ENCODE assay signal across 8 cellular contexts in the genomic region with DNA sequence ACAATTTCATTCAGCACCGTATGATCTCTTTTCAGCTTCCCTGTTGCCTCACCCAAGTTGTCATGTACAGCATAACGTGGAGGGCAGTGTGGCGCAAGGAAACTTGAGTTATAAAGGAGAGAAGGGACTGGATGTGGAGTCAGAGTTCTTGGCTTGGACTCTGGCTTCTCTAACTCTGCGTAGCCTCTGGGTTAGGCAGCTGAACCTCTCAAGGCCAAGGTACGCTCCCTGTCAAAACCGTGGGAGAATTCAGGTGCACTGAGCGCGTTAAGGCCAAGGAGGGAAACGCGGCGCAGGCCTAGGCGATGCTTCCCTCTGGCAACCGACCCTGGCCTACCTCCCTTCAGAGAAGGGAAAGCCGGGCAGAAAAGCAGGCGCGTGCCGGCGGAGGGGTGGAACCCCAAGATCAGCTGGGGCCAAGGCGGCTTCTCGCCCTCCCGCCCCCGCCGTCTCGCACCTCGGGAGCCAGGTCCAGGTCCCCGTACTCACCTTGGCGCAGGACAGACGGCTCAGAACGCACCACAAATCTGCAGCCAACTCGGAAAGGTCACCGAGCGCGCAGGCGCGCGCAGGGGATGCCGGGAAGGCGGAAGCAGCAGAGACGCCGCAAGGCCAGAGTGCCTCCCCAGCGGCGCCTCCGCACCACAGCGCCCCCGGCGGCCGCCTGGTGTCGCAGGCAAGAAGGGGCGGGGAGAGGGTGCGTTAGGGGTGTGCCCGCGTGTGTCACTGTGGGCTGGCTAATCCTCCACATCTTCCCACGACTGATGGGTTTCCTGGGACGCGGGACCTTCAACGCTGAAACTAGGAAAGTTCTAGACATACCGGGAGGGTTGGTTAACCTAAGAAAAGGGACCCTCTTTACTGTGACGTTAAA. TPM values are rescaled to one million over a fixed set of nuclear protein-coding genes. Genes with fewer than 3 reads are reported as not detected.
DNase-seq lines count a peak whose midpoint lies in the region; ATAC-seq and TF ChIP-seq lines count a peak whose summit lies in the region.

No MANE protein-coding gene starts in this region.

- no peaks in the 10 kb centered on the region for H3K27me3 Mint-ChIP-seq in WTC11 (ENCODE audit: low read depth)

- peaks cover 10 to 73% (median 40%) of the 10 kb centered on the region in 6 donors for H3K4me1 ChIP-seq in spleen

- H3K27ac Mint-ChIP-seq in WTC11, result peak overlapping the region; percentile 80

- H3K27me3 ChIP-seq in spleen (replicated peaks in 1 of 7), result peaks cover 0 to 14% (median 0%) of the 10 kb centered on the region in 7 donors

- H3K4me1 Mint-ChIP-seq in WTC11, result peaks cover 9% of the 10 kb centered on the region

- intact Hi-C loops in spleen (cut with DNase I; ENCODE audit: low total_unique reads), result no loop called here

- POLR2A ChIA-PET in WTC11 (lab: Charles Lee), result no interaction called here

- H3K27ac ChIP-seq in caudate nucleus (ENCODE audit: low read depth, low read length) (peak overlapping the region; percentile 58), spleen (peak overlapping the region; percentile 64 to 91 (median 85))

- no peaks in the 10 kb centered on the region for H3K9me3 ChIP-seq in spleen

- DNase-seq in AG09319 (ENCODE audit: extremely low read depth, low read depth), result peak; percentile 78
- peak; percentile 95 for DNase-seq in NCI-H2227 (lab: John Stamatoyannopoulos, UW; ENCODE audit: unreplicated experiment)
- peak; percentile 92 for DNase-seq in WTC11 (ENCODE audit: low spot score)
- DNase-seq in caudate nucleus (lab: John Stamatoyannopoulos, UW), result peak in 60 of 61 donors; percentile 45 to 96 (median 88)
- peak; percentile 92 for DNase-seq in iris pigment epithelial cell (ENCODE audit: low read depth)
- peak; percentile 99 for DNase-seq in spleen

- TF ChIP-seq POLR2A in spleen (IDR thresholded peaks at IDR 0.05), result no peak

- H3K4me3 Mint-ChIP-seq in WTC11, result peak overlapping the region; percentile 96

- TF ChIP-seq CTCF in AG09319 (IDR thresholded peaks at IDR 0.05; ENCODE audit: low read depth, low read length) (peak; percentile 95), WTC11 (IDR thresholded peaks at IDR 0.05) (peak; percentile 96), spleen (IDR thresholded peaks at IDR 0.05 in 8 of 11, conservative IDR thresholded peaks at IDR 0.05 in 3 of 11) (peak; percentile 92 to 100 (median 99))

- no peaks in the 10 kb centered on the region for H3K36me3 Mint-ChIP-seq in WTC11

- ATAC-seq in GM18909 (IDR thresholded peaks at IDR 0.05; ENCODE audit: poor library complexity, unreplicated experiment), result peak; percentile 93
- ATAC-seq in HG03159 (IDR thresholded peaks at IDR 0.05; ENCODE audit: unreplicated experiment), result peak; percentile 92
- peak; percentile 95 for ATAC-seq in WTC11

- WGBS in spleen, 5 donors, result 0 to 2% (median 1%) methylated on average over 51 to 58 of the region's 58 CpGs

- CTCF ChIA-PET in WTC11 (lab: Charles Lee), result interaction anchor here (0.6 to 5.0 kb wide), 17 partner anchors 10 to 138 kb away, joined by 3 to 43 read pairs (median 4); no protein-coding TSS in a partner anchor

- H3K36me3 ChIP-seq in spleen, result peaks cover 0 to 28% (median 7%) of the 10 kb centered on the region in 6 donors

- no peaks in the 10 kb centered on the region for H3K9me3 Mint-ChIP-seq in WTC11

- H3K4me3 ChIP-seq in spleen, result peak overlapping the region; percentile 75 to 95 (median 92)

TF ChIP-seq in WTC11, 78 proteins besides CTCF, POLR2A, EP300 and RAD21 (continues in another document):
- TF ChIP-seq, protein P1, sequence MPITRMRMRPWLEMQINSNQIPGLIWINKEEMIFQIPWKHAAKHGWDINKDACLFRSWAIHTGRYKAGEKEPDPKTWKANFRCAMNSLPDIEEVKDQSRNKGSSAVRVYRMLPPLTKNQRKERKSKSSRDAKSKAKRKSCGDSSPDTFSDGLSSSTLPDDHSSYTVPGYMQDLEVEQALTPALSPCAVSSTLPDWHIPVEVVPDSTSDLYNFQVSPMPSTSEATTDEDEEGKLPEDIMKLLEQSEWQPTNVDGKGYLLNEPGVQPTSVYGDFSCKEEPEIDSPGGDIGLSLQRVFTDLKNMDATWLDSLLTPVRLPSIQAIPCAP (CRISPR knock-in tag; IDR thresholded peaks at IDR 0.05), result no peak
- TF ChIP-seq TCF7 (CRISPR knock-in tag; IDR thresholded peaks at IDR 0.05; ENCODE audit: low read depth) (peak; percentile 86; the same call in 1 of the 2 replicates), MYBL2 (CRISPR knock-in tag; IDR thresholded peaks at IDR 0.05) (peak; percentile 64; the same call in 1 of the 2 replicates), RORB (CRISPR knock-in tag; IDR thresholded peaks at IDR 0.05) (no peak), NFE2L1 (CRISPR knock-in tag; IDR thresholded peaks at IDR 0.05) (0 out of 2 replicates have a peak, but pooled peaks have one; percentile 54), OVOL2 (CRISPR knock-in tag; IDR thresholded peaks at IDR 0.05; ENCODE audit: borderline replicate concordance) (no peak), KAT7 (CRISPR knock-in tag; IDR thresholded peaks at IDR 0.05; ENCODE audit: borderline replicate concordance) (0 out of 2 replicates have a peak, but pooled peaks have one; percentile 73), NR2C2 (CRISPR knock-in tag; IDR thresholded peaks at IDR 0.05) (no peak), RELA (CRISPR knock-in tag; IDR thresholded peaks at IDR 0.05; ENCODE audit: borderline replicate concordance) (no peak), NFATC4 (CRISPR knock-in tag; IDR thresholded peaks at IDR 0.05) (no peak), GTF2I (CRISPR knock-in tag; conservative IDR thresholded peaks at IDR 0.05) (no peak), ELF4 (CRISPR knock-in tag; IDR thresholded peaks at IDR 0.05; ENCODE audit: low read depth) (no peak), ZNF423 (CRISPR knock-in tag; IDR thresholded peaks at IDR 0.05) (no peak), ZNF121 (CRISPR knock-in tag; IDR thresholded peaks at IDR 0.05) (no peak), ZNF416 (CRISPR knock-in tag; IDR thresholded peaks at IDR 0.05) (no peak), CREM (CRISPR knock-in tag; IDR thresholded peaks at IDR 0.05) (no peak), ZNF671 (CRISPR knock-in tag; IDR thresholded peaks at IDR 0.05) (no peak), ZNF263 (CRISPR knock-in tag; IDR thresholded peaks at IDR 0.05; ENCODE audit: low read depth) (no peak), GABPB1 (CRISPR knock-in tag; IDR thresholded peaks at IDR 0.05) (peak; percentile 80)
- TF ChIP-seq, protein P2, sequence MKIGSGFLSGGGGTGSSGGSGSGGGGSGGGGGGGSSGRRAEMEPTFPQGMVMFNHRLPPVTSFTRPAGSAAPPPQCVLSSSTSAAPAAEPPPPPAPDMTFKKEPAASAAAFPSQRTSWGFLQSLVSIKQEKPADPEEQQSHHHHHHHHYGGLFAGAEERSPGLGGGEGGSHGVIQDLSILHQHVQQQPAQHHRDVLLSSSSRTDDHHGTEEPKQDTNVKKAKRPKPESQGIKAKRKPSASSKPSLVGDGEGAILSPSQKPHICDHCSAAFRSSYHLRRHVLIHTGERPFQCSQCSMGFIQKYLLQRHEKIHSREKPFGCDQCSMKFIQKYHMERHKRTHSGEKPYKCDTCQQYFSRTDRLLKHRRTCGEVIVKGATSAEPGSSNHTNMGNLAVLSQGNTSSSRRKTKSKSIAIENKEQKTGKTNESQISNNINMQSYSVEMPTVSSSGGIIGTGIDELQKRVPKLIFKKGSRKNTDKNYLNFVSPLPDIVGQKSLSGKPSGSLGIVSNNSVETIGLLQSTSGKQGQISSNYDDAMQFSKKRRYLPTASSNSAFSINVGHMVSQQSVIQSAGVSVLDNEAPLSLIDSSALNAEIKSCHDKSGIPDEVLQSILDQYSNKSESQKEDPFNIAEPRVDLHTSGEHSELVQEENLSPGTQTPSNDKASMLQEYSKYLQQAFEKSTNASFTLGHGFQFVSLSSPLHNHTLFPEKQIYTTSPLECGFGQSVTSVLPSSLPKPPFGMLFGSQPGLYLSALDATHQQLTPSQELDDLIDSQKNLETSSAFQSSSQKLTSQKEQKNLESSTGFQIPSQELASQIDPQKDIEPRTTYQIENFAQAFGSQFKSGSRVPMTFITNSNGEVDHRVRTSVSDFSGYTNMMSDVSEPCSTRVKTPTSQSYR (CRISPR knock-in tag; IDR thresholded peaks at IDR 0.05), result 0 out of 2 replicates have a peak, but pooled peaks have one; percentile 8
- TF ChIP-seq, protein P3, sequence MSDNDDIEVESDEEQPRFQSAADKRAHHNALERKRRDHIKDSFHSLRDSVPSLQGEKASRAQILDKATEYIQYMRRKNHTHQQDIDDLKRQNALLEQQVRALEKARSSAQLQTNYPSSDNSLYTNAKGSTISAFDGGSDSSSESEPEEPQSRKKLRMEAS (CRISPR knock-in tag; IDR thresholded peaks at IDR 0.05), result peak; percentile 82
- TF ChIP-seq, protein P4, sequence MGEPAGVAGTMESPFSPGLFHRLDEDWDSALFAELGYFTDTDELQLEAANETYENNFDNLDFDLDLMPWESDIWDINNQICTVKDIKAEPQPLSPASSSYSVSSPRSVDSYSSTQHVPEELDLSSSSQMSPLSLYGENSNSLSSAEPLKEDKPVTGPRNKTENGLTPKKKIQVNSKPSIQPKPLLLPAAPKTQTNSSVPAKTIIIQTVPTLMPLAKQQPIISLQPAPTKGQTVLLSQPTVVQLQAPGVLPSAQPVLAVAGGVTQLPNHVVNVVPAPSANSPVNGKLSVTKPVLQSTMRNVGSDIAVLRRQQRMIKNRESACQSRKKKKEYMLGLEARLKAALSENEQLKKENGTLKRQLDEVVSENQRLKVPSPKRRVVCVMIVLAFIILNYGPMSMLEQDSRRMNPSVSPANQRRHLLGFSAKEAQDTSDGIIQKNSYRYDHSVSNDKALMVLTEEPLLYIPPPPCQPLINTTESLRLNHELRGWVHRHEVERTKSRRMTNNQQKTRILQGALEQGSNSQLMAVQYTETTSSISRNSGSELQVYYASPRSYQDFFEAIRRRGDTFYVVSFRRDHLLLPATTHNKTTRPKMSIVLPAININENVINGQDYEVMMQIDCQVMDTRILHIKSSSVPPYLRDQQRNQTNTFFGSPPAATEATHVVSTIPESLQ (CRISPR knock-in tag; IDR thresholded peaks at IDR 0.05), result no peak
- TF ChIP-seq, protein P5, sequence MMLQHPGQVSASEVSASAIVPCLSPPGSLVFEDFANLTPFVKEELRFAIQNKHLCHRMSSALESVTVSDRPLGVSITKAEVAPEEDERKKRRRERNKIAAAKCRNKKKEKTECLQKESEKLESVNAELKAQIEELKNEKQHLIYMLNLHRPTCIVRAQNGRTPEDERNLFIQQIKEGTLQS (CRISPR knock-in tag; conservative IDR thresholded peaks at IDR 0.05), result no peak

RNA-seq across cellular contexts. Expression of a gene that starts 7.0 kb away (rescaled TPM):
- 0.05 to 0.17 TPM in 2 of 3 replicates, not detected in the other for total RNA-seq in WTC11 (2021)
- total RNA-seq in spleen, result 10 to 100 TPM in 2 of 7 donors, 1 to 10 TPM in 5; 1.4 to 18.7 (median 8.8) TPM
- 1 to 10 TPM in 2 of 3 donors, under 1 TPM in 1; 0.70 to 3.8 (median 3.1) TPM for polyA plus RNA-seq in spleen

RNA-seq across cellular contexts. Expression of a gene that starts 21.1 kb away (rescaled TPM):
- total RNA-seq in WTC11 (2021) (not detected in 3 replicates), spleen (not detected)
- not detected for polyA plus RNA-seq in spleen

Comparison
In these comparisons a context has a peak if more than half of its experiments do, and no peak if none do; other contexts are left out.
1. Peak in every context shown above with its lines: DNase-seq, ATAC-seq, H3K4me3 ChIP-seq and H3K27ac ChIP-seq.